Comparison of ENCODE assay signal across 8 cellular contexts in genomic region chr2:102520009-102520408, GRCh38. TPM values are rescaled to one million over a fixed set of nuclear protein-coding genes. Genes with fewer than 3 reads are reported as not detected.
A peak's percentile ranks its signal among the peaks of the same experiment; 100 is the strongest.
DNase-seq lines count a peak whose midpoint lies in the region; ATAC-seq, FAIRE-seq and TF ChIP-seq lines count a peak whose summit lies in the region.

No MANE protein-coding gene starts in this region.

- H3K9me3 ChIP-seq in GM12878 (replicated peaks; ENCODE audit: control insufficient read depth, insufficient read depth, low read length): no peaks in the 10 kb centered on the region

- no peak overlapping the region for H3K23ac ChIP-seq in mesendoderm (ENCODE audit: low read length)

- H3K27ac ChIP-seq in GM12878 (ENCODE audit: control insufficient read depth, insufficient read depth): no peak overlapping the region
- no peak overlapping the region for H3K27ac ChIP-seq in mesendoderm (ENCODE audit: low read depth, low read length)

- H3K4me1 ChIP-seq in GM12878 (ENCODE audit: control insufficient read depth, insufficient read depth, low read length) (no peaks in the 10 kb centered on the region; the same call in 1 of the 2 replicates), mesendoderm (ENCODE audit: control insufficient read depth, low read depth, low read length) (no peaks in the 10 kb centered on the region)

- no peak overlapping the region for H4K8ac ChIP-seq in mesendoderm (ENCODE audit: low read depth, low read length)

- TF ChIP-seq EP300 in GM12878 (IDR thresholded peaks at IDR 0.05; ENCODE audit: borderline replicate concordance in 1 of 2, control insufficient read depth in 1 of 2, low read depth in 2 of 2, low read length in 2 of 2): no peak

- H3K27ac Mint-ChIP-seq in activated naive CD4-positive, alpha-beta T cell treated with anti-CD3 and anti-CD28 coated beads, Interleukin-2, amount 50 U/mL, for 72 hours: no peak overlapping the region

- H4K5ac ChIP-seq in mesendoderm (ENCODE audit: low read length): no peak overlapping the region

- intact Hi-C loops in GM12878 (cut with micrococcal nuclease; ENCODE audit: unreplicated experiment): loop anchor here (1.0 to 2.0 kb wide), 3 partner anchors 96 to 287 kb away; no protein-coding TSS in a partner anchor

- no peak overlapping the region for H3K4ac ChIP-seq in mesendoderm (ENCODE audit: low read depth, low read length)

- H2AK5ac ChIP-seq in mesendoderm (ENCODE audit: low read length): no peak overlapping the region

- in situ Hi-C loops in GM12878 (cut with MboI): no loop called here

- ATAC-seq in activated naive CD4-positive, alpha-beta T cell treated with anti-CD3 and anti-CD28 coated beads, Interleukin-2, amount 50 U/mL, for 72 hours: peak; percentile 54 to 64
- peak; percentile 62 for ATAC-seq in HG02588 (IDR thresholded peaks at IDR 0.05; ENCODE audit: unreplicated experiment)
- ATAC-seq in GM12878: peak; percentile 88

- no TSS peak for BruUV-seq in GM12878 (replicated peaks; lab: Mats Ljungman, UMichigan)

- no peak overlapping the region for H3K56ac ChIP-seq in mesendoderm (ENCODE audit: low read length)

- no peaks in the 10 kb centered on the region for H3K79me2 ChIP-seq in GM12878 (ENCODE audit: control insufficient read depth, insufficient read depth, low read length)
- no peaks in the 10 kb centered on the region for H3K79me2 ChIP-seq in mesendoderm (ENCODE audit: control insufficient read depth, insufficient read depth, low read length)

- DNase-seq in activated naive CD4-positive, alpha-beta T cell treated with anti-CD3 and anti-CD28 coated beads, Interleukin-2, amount 50 U/mL, for 72 hours (ENCODE audit: low spot score in 2 of 2): peak in 1 of 2 donors; percentile 17
- DNase-seq in activated naive CD4-positive, alpha-beta T cell (lab: John Stamatoyannopoulos, UW): no peak
- peak; percentile 0 for DNase-seq in NCI-H2171 (lab: John Stamatoyannopoulos, UW)
- no peak for DNase-seq in GM12878 (ENCODE audit: low read depth, low spot score)
- DNase-seq in mesendoderm: peak; percentile 58
- no peak for DNase-seq in NCI-H510A treated with DMSO at 0.1 percent for 48 hours (lab: John Stamatoyannopoulos, UW)
- no peak for DNase-seq in NCI-H2029 (lab: John Stamatoyannopoulos, UW)

- no peak overlapping the region for H2BK120ac ChIP-seq in mesendoderm (ENCODE audit: low read depth, low read length)

- H3K9me3 Mint-ChIP-seq in activated naive CD4-positive, alpha-beta T cell treated with anti-CD3 and anti-CD28 coated beads, Interleukin-2, amount 50 U/mL, for 72 hours: no peaks in the 10 kb centered on the region

- peak; percentile 88 for FAIRE-seq in GM12878 (lab: Jason Lieb, UNC)

- POLR2A ChIA-PET in GM12878 (lab: Charles Lee): no interaction called here

- no peak overlapping the region for H3K18ac ChIP-seq in mesendoderm (ENCODE audit: low read length)

- RAD21 ChIA-PET in GM12878 (lab: Charles Lee; ENCODE audit: unreplicated experiment): interaction anchor here (1.2 to 1.3 kb wide), 2 partner anchors 96 to 183 kb away, joined by 3 to 5 read pairs; no protein-coding TSS in a partner anchor

- H4K20me1 ChIP-seq in GM12878 (ENCODE audit: control insufficient read depth, insufficient read depth): no peaks in the 10 kb centered on the region

- H3K36me3 ChIP-seq in GM12878 (ENCODE audit: control insufficient read depth in 2 of 2, insufficient read depth in 2 of 2, low read length in 1 of 2) (no peaks in the 10 kb centered on the region), mesendoderm (ENCODE audit: control insufficient read depth, insufficient read depth, low read length) (no peaks in the 10 kb centered on the region)

- H3K27me3 ChIP-seq in GM12878 (replicated peaks in 1 of 2; ENCODE audit: control insufficient read depth in 2 of 2, insufficient read depth in 2 of 2, low read length in 1 of 2) (no peaks in the 10 kb centered on the region), mesendoderm (ENCODE audit: insufficient read depth, low read length, poor library complexity) (no peaks in the 10 kb centered on the region)

- peak; percentile 68 to 73 (median 72) for TF ChIP-seq CTCF in GM12878 (IDR thresholded peaks at IDR 0.05 in 2 of 3, conservative IDR thresholded peaks at IDR 0.05 in 1 of 3; ENCODE audit: control insufficient read depth in 2 of 3, extremely low read depth in 1 of 3, insufficient read depth in 1 of 3, low read depth in 3 of 3, low read length in 3 of 3)

- H3K9ac ChIP-seq in GM12878 (ENCODE audit: control insufficient read depth, insufficient read depth, low read length): no peak overlapping the region
- no peak overlapping the region for H3K9ac ChIP-seq in mesendoderm (ENCODE audit: low read length)

- SMC1A ChIA-PET in GM12878 (lab: Charles Lee; ENCODE audit: uncharacterized antibody, unreplicated experiment): interaction anchor here (1.3 to 2.3 kb wide), 3 partner anchors 93 to 183 kb away, joined by 3 to 9 read pairs (median 4); no protein-coding TSS in a partner anchor

- H3K4me3 ChIP-seq in GM12878 (no peak overlapping the region), mesendoderm (ENCODE audit: low read length) (no peak overlapping the region)

- CTCF ChIA-PET in GM12878 (lab: Yijun Ruan, JAX): interaction anchor here (0.6 to 2.5 kb wide), 6 partner anchors 7 to 193 kb away, joined by 3 to 12 read pairs (median 4); no protein-coding TSS in a partner anchor

- H3K4me2 ChIP-seq in GM12878 (ENCODE audit: control insufficient read depth, insufficient read depth) (no peak overlapping the region), mesendoderm (ENCODE audit: low read length) (no peak overlapping the region)

- 3% methylated on average over 2 of the region's 2 CpGs for WGBS in GM12878 (ENCODE audit: insufficient coverage, insufficient replicate concordance, low lambda C conversion rate, missing lambda C conversion rate)
- no CpG with 5 or more reads among the region's 2 CpGs for WGBS in mesendoderm (ENCODE audit: extremely low coverage, insufficient coverage, low lambda C conversion rate)

- no peak overlapping the region for H2BK15ac ChIP-seq in mesendoderm (replicated peaks; ENCODE audit: low read depth)

- peak; percentile 71 for TF ChIP-seq RAD21 in GM12878 (IDR thresholded peaks at IDR 0.05; ENCODE audit: insufficient read depth, low read depth, low read length)

- no peak overlapping the region for H2AFZ ChIP-seq in GM12878 (ENCODE audit: control insufficient read depth, low read depth, low read length)

- no peaks in the 10 kb centered on the region for H3K36me3 Mint-ChIP-seq in activated naive CD4-positive, alpha-beta T cell treated with anti-CD3 and anti-CD28 coated beads, Interleukin-2, amount 50 U/mL, for 72 hours

- H3K79me1 ChIP-seq in mesendoderm (ENCODE audit: low read length): no peaks in the 10 kb centered on the region

- H2BK5ac ChIP-seq in mesendoderm (ENCODE audit: low read length): no peak overlapping the region

- no peak for TF ChIP-seq POLR2A in GM12878 (IDR thresholded peaks at IDR 0.05; ENCODE audit: low read depth, low read length)

TF ChIP-seq in GM12878, 131 proteins besides CTCF, POLR2A, EP300 and RAD21 (continues in another document):
- TF ChIP-seq, protein P1, sequence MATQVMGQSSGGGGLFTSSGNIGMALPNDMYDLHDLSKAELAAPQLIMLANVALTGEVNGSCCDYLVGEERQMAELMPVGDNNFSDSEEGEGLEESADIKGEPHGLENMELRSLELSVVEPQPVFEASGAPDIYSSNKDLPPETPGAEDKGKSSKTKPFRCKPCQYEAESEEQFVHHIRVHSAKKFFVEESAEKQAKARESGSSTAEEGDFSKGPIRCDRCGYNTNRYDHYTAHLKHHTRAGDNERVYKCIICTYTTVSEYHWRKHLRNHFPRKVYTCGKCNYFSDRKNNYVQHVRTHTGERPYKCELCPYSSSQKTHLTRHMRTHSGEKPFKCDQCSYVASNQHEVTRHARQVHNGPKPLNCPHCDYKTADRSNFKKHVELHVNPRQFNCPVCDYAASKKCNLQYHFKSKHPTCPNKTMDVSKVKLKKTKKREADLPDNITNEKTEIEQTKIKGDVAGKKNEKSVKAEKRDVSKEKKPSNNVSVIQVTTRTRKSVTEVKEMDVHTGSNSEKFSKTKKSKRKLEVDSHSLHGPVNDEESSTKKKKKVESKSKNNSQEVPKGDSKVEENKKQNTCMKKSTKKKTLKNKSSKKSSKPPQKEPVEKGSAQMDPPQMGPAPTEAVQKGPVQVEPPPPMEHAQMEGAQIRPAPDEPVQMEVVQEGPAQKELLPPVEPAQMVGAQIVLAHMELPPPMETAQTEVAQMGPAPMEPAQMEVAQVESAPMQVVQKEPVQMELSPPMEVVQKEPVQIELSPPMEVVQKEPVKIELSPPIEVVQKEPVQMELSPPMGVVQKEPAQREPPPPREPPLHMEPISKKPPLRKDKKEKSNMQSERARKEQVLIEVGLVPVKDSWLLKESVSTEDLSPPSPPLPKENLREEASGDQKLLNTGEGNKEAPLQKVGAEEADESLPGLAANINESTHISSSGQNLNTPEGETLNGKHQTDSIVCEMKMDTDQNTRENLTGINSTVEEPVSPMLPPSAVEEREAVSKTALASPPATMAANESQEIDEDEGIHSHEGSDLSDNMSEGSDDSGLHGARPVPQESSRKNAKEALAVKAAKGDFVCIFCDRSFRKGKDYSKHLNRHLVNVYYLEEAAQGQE (IDR thresholded peaks at IDR 0.05; ENCODE audit: low read depth, low read length): 0 out of 2 replicates have a peak, but pooled peaks have one; percentile 37
- TF ChIP-seq ESRRA (IDR thresholded peaks at IDR 0.05; ENCODE audit: low read length): no peak

RNA-seq across cellular contexts. Expression of gene SLC9A4, which starts 47.0 kb away (rescaled TPM):
- under 1 TPM; 0.07 to 0.23 TPM for total RNA-seq in activated naive CD4-positive, alpha-beta T cell treated with anti-CD3 and anti-CD28 coated beads, Interleukin-2, amount 50 U/mL, for 72 hours
- total RNA-seq in GM12878 (2013; cell fraction: nucleolus; rRNA removed): not detected in 2 replicates
- not detected in 2 replicates for total RNA-seq in GM12878 (2014; rRNA removed)
- not detected in 2 replicates for total RNA-seq in GM12878 (2014; rRNA removed; fragmentation: Illumina TruSeq; extraction: Trizol)
- 0.05 and 0.10 TPM in 2 replicates for total RNA-seq in GM12878 (2021)
- not detected for polyA plus RNA-seq in GM12878 (2011; ENCODE audit: low read depth)
- polyA plus RNA-seq in GM12878 (2011; rRNA removed): not detected in 2 replicates
- not detected in 2 replicates for polyA plus RNA-seq in GM12878 (2011; cell fraction: cytosol; rRNA removed)
- polyA plus RNA-seq in GM12878 (2011; cell fraction: nucleus; rRNA removed): not detected in 2 replicates
- not detected in 2 replicates for polyA plus RNA-seq in GM12878 (2012)
- polyA plus RNA-seq in GM12878 (2014; fragmentation: Illumina TruSeq; extraction: Trizol): not detected in 2 replicates
- not detected for polyA plus RNA-seq in GM12878 (2014; fragmentation: Nextera tagmentation; extraction: Ambion mirVana)
- not detected in 2 replicates for polyA plus RNA-seq in GM12878 (2014; rRNA removed)
- polyA plus RNA-seq in GM12878 (2016; fragmentation: Nextera tagmentation; extraction: Ambion mirVana): not detected
- not detected in 2 replicates for polyA minus RNA-seq in GM12878 (2011; rRNA and poly(A)+ RNA removed)
- not detected in 2 replicates for polyA minus RNA-seq in GM12878 (2011; cell fraction: cytosol; rRNA and poly(A)+ RNA removed)
- 0.12 and 0.29 TPM in 2 replicates for polyA minus RNA-seq in GM12878 (2011; cell fraction: nucleus; rRNA and poly(A)+ RNA removed)
- not detected for polyA plus RNA-seq in mesendoderm (2013, experiment 1 of 2)
- not detected for polyA plus RNA-seq in mesendoderm (2013, experiment 2 of 2)

Comparison
In these comparisons a context has a peak if more than half of its experiments do, and no peak if none do; other contexts are left out.
1. DNase-seq: peak in NCI-H2171 (single experiment) and mesendoderm (single experiment); none in activated naive CD4-positive, alpha-beta T cell (0 of 4), GM12878 (single experiment), NCI-H510A treated with DMSO at 0.1 percent for 48 hours (single experiment) and NCI-H2029 (single experiment).
2. Peak in every context shown above with its lines, with median percentiles within 50 percentile points of each other: ATAC-seq.